In genomic region chr1:19043579-19044443, GRCh38 we compare ENCODE assay signal across 1 cellular context.
TF ChIP-seq lines count a peak whose summit lies in the region.

No MANE protein-coding gene starts in this region.

TF ChIP-seq in HepG2, 621 proteins besides CTCF, POLR2A, EP300 and RAD21 (continued from another document):
- TF ChIP-seq, protein P1, sequence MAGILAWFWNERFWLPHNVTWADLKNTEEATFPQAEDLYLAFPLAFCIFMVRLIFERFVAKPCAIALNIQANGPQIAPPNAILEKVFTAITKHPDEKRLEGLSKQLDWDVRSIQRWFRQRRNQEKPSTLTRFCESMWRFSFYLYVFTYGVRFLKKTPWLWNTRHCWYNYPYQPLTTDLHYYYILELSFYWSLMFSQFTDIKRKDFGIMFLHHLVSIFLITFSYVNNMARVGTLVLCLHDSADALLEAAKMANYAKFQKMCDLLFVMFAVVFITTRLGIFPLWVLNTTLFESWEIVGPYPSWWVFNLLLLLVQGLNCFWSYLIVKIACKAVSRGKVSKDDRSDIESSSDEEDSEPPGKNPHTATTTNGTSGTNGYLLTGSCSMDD (CRISPR knock-in tag; IDR thresholded peaks at IDR 0.05): no peak
- TF ChIP-seq ETV5 (CRISPR knock-in tag; IDR thresholded peaks at IDR 0.05; ENCODE audit: borderline replicate concordance) (peak; percentile 54; the same call in 1 of the 2 replicates), ETV6 (CRISPR knock-in tag; conservative IDR thresholded peaks at IDR 0.05) (no peak), HNF4A (CRISPR knock-in tag; IDR thresholded peaks at IDR 0.05) (peak; percentile 51; the same call in 1 of the 2 replicates), SOX6 (IDR thresholded peaks at IDR 0.05) (no peak), SOX6 (CRISPR knock-in tag; IDR thresholded peaks at IDR 0.05) (peak; percentile 11; the same call in 1 of the 2 replicates), GTF3A (CRISPR knock-in tag; conservative IDR thresholded peaks at IDR 0.05) (no peak), ZNF740 (CRISPR knock-in tag; IDR thresholded peaks at IDR 0.05) (no peak), HIVEP1 (CRISPR knock-in tag; IDR thresholded peaks at IDR 0.05) (no peak), RFXANK (CRISPR knock-in tag; IDR thresholded peaks at IDR 0.05) (no peak), TBX2 (CRISPR knock-in tag; IDR thresholded peaks at IDR 0.05; ENCODE audit: borderline replicate concordance) (0 out of 2 replicates have a peak, but pooled peaks have one; percentile 18), ZNF788 (CRISPR knock-in tag; IDR thresholded peaks at IDR 0.05; ENCODE audit: borderline replicate concordance) (peak; percentile 11; the same call in 1 of the 2 replicates), ARID5B (CRISPR knock-in tag; IDR thresholded peaks at IDR 0.05) (0 out of 2 replicates have a peak, but pooled peaks have one; percentile 29), CEBPB (IDR thresholded peaks at IDR 0.05; ENCODE audit: borderline replicate concordance, low read depth, low read length) (no peak), MBD4 (IDR thresholded peaks at IDR 0.05; ENCODE audit: borderline replicate concordance, low read length) (no peak), THAP9 (CRISPR knock-in tag; IDR thresholded peaks at IDR 0.05; ENCODE audit: borderline replicate concordance) (no peak), FOXM1 (CRISPR knock-in tag; IDR thresholded peaks at IDR 0.05) (no peak), ZNF260 (CRISPR knock-in tag; IDR thresholded peaks at IDR 0.05; ENCODE audit: borderline replicate concordance, low read depth) (no peak), RARA (CRISPR knock-in tag; IDR thresholded peaks at IDR 0.05) (peak; percentile 35; the same call in 1 of the 2 replicates), U2AF1 (optimal IDR thresholded peaks at IDR 0.05; ENCODE audit: low read depth, low read length) (no peak), ZFY (CRISPR knock-in tag; IDR thresholded peaks at IDR 0.05) (peak; percentile 35; the same call in 1 of the 2 replicates), ZNF687 (CRISPR knock-in tag; IDR thresholded peaks at IDR 0.05) (peak; percentile 41), ZNF230 (CRISPR knock-in tag; IDR thresholded peaks at IDR 0.05) (no peak), ZNF441 (CRISPR knock-in tag; IDR thresholded peaks at IDR 0.05; ENCODE audit: borderline replicate concordance) (peak; percentile 79; the same call in 1 of the 2 replicates), ZNF562 (CRISPR knock-in tag; IDR thresholded peaks at IDR 0.05; ENCODE audit: borderline replicate concordance) (no peak), MTA1 (CRISPR knock-in tag; IDR thresholded peaks at IDR 0.05; ENCODE audit: borderline replicate concordance) (0 out of 2 replicates have a peak, but pooled peaks have one; percentile 18), PITX1 (CRISPR knock-in tag; IDR thresholded peaks at IDR 0.05) (no peak), NRL (CRISPR knock-in tag; IDR thresholded peaks at IDR 0.05; ENCODE audit: borderline replicate concordance) (no peak), MED1 (CRISPR knock-in tag; IDR thresholded peaks at IDR 0.05) (peak; percentile 44; the same call in 1 of the 2 replicates), ZNF703 (CRISPR knock-in tag; IDR thresholded peaks at IDR 0.05; ENCODE audit: borderline replicate concordance) (no peak), SYNCRIP (IDR thresholded peaks at IDR 0.05; ENCODE audit: insufficient read depth, low read depth, low read length) (no peak), TEF (CRISPR knock-in tag; IDR thresholded peaks at IDR 0.05) (no peak), TP53 (CRISPR knock-in tag; conservative IDR thresholded peaks at IDR 0.05) (no peak), ELF3 (CRISPR knock-in tag; IDR thresholded peaks at IDR 0.05) (0 out of 2 replicates have a peak, but pooled peaks have one; percentile 20), RBM22 (optimal IDR thresholded peaks at IDR 0.05; ENCODE audit: low read length) (no peak), NFE2 (CRISPR knock-in tag; IDR thresholded peaks at IDR 0.05) (no peak), MTF1 (CRISPR knock-in tag; IDR thresholded peaks at IDR 0.05) (no peak), ZNF18 (CRISPR knock-in tag; IDR thresholded peaks at IDR 0.05; ENCODE audit: insufficient replicate concordance) (peak; percentile 46)
- TF ChIP-seq, protein P2, sequence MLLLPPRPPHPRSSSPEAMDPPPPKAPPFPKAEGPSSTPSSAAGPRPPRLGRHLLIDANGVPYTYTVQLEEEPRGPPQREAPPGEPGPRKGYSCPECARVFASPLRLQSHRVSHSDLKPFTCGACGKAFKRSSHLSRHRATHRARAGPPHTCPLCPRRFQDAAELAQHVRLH (CRISPR knock-in tag; IDR thresholded peaks at IDR 0.05; ENCODE audit: borderline replicate concordance, low read depth): no peak
- TF ChIP-seq, protein P3, sequence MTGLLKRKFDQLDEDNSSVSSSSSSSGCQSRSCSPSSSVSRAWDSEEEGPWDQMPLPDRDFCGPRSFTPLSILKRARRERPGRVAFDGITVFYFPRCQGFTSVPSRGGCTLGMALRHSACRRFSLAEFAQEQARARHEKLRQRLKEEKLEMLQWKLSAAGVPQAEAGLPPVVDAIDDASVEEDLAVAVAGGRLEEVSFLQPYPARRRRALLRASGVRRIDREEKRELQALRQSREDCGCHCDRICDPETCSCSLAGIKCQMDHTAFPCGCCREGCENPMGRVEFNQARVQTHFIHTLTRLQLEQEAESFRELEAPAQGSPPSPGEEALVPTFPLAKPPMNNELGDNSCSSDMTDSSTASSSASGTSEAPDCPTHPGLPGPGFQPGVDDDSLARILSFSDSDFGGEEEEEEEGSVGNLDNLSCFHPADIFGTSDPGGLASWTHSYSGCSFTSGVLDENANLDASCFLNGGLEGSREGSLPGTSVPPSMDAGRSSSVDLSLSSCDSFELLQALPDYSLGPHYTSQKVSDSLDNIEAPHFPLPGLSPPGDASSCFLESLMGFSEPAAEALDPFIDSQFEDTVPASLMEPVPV (CRISPR knock-in tag; IDR thresholded peaks at IDR 0.05): no peak
- TF ChIP-seq, protein P4, sequence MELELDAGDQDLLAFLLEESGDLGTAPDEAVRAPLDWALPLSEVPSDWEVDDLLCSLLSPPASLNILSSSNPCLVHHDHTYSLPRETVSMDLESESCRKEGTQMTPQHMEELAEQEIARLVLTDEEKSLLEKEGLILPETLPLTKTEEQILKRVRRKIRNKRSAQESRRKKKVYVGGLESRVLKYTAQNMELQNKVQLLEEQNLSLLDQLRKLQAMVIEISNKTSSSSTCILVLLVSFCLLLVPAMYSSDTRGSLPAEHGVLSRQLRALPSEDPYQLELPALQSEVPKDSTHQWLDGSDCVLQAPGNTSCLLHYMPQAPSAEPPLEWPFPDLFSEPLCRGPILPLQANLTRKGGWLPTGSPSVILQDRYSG (CRISPR knock-in tag; IDR thresholded peaks at IDR 0.05): no peak
